In genomic region chr21:38751379-38752050, GRCh38 we compare ENCODE assay signal across 13 cellular contexts. TPM values are rescaled to one million over a fixed set of nuclear protein-coding genes. Genes with fewer than 3 reads are reported as not detected.
DNase-seq lines count a peak whose midpoint lies in the region; ATAC-seq lines count a peak whose summit lies in the region.
"Had no signal": no experiment of that assay in that cellular context is flagged by ENCODE, and none has a peak within 500 bp of the region (broad histone marks: within the 10 kb centered on the region; RNA-seq: fewer than 3 reads in every experiment).

No MANE protein-coding gene starts in this region.

- ATAC-seq in GM18519 (IDR thresholded peaks at IDR 0.05; ENCODE audit: low FRiP score, unreplicated experiment) (no peak), HG03342 (IDR thresholded peaks at IDR 0.05; ENCODE audit: unreplicated experiment) (no peak), GM21737 (IDR thresholded peaks at IDR 0.05; ENCODE audit: unreplicated experiment) (no peak)

- DNase-seq in AML-193 (lab: John Stamatoyannopoulos, UW) (peak; percentile 92 to 95), SJSA1 (ENCODE audit: low read depth in 1 of 2, low spot score in 2 of 2) (peak; percentile 73 to 80), fibroblast of the conjunctiva (ENCODE audit: low read depth) (peak; percentile 20), dedifferentiated amniotic fluid mesenchymal stem cell (ENCODE audit: extremely low spot score) (no peak)
- DNase-seq: activated CD4-positive, alpha-beta memory T cell treated with anti-CD3 and anti-CD28 coated beads, Interleukin-2, amount 10 ng/mL, durations not matched to agents 7 days and 5 days; MG63; NCI-H748 treated with DMSO at 0.1 percent for 48 hours; stimulated activated CD8-positive, alpha-beta memory T cell treated with anti-CD3 and anti-CD28 coated beads, Interleukin-4, amount 100 ng/mL, for 48 hours had no signal

- H3K9me3 ChIP-seq in SJSA1 (replicated peaks) (no peaks in the 10 kb centered on the region), muscle layer of duodenum (ENCODE audit: control insufficient read depth in 1 of 2, low read length in 2 of 2) (no peaks in the 10 kb centered on the region)
- H3K9me3 ChIP-seq: MG63 had no signal

- H3K4me3 ChIP-seq in SJSA1 (no peak overlapping the region), muscle layer of duodenum (ENCODE audit: low read depth in 1 of 2, low read length in 2 of 2) (no peak overlapping the region)
- H3K4me3 ChIP-seq: MG63 had no signal

- H3K27ac ChIP-seq in SJSA1 (peak overlapping the region; percentile 30; the same call in 1 of the 2 replicates), muscle layer of duodenum (ENCODE audit: low read length) (peak overlapping the region; percentile 36)
- H3K27ac ChIP-seq: 22Rv1 had no signal

- peaks cover 48% of the 10 kb centered on the region for H3K4me1 ChIP-seq in SJSA1 (replicated peaks)
- peaks cover 7 to 13% of the 10 kb centered on the region in 2 donors for H3K4me1 ChIP-seq in muscle layer of duodenum (ENCODE audit: control insufficient read depth in 1 of 2, insufficient read depth in 2 of 2, low read length in 2 of 2)

- H3K36me3 ChIP-seq in SJSA1 (no peaks in the 10 kb centered on the region), muscle layer of duodenum (ENCODE audit: control insufficient read depth in 1 of 2, insufficient read depth in 2 of 2, low read length in 2 of 2) (no peaks in the 10 kb centered on the region)
- H3K36me3 ChIP-seq: MG63 had no signal

- H3K27me3 ChIP-seq in SJSA1 (replicated peaks) = no peaks in the 10 kb centered on the region
- no peaks in the 10 kb centered on the region for H3K27me3 ChIP-seq in muscle layer of duodenum (ENCODE audit: low read depth, low read length)
- H3K27me3 ChIP-seq: MG63 had no signal

RNA-seq across cellular contexts. Expression of gene ETS2, which starts 54.2 kb away (rescaled TPM):
- total RNA-seq in SJSA1 (2014; rRNA removed; shearing (Covaris generic)) = 44.4 and 48.2 TPM in 2 replicates
